ENCODE assay signal across 13 cellular contexts in the genomic region with DNA sequence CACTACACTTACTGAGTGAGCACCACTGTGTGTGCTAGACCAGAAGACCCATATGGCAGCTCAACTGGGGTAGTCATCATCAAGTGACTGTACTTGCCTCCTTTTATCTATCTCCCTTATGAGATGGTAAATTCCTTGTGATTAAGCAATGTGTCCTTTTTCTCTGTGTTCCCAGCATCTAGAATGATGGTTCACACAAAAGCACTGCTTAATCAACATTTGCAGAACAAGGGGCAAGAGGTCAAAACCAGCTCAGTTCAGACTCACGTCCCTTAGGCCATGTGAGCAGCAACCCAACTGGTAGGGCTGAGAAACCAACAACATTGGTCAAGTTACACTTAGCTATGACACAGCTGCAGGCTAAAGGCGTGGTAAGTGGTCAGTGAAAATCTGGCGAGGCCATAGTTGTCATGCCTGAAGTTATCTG. TPM values are rescaled to one million over a fixed set of nuclear protein-coding genes. Genes with fewer than 3 reads are reported as not detected.
DNase-seq lines count a peak whose midpoint lies in the region; ATAC-seq and TF ChIP-seq lines count a peak whose summit lies in the region.
"Had no signal": no experiment of that assay in that cellular context is flagged by ENCODE, and none has a peak within 500 bp of the region (broad histone marks: within the 10 kb centered on the region; RNA-seq: fewer than 3 reads in every experiment).

No MANE protein-coding gene starts in this region.

- intact Hi-C loops in adrenal gland (cut with DNase I) = no loop called here
- intact Hi-C loops in activated CD8-positive, alpha-beta T cell treated with anti-CD3 and anti-CD28 coated beads for 36 hours (cut with micrococcal nuclease) = no loop called here
- intact Hi-C loops in activated T-helper 2 cell treated with anti-CD3 and anti-CD28 coated beads, Interferon-gamma antibody, Interleukin-2, Interleukin-4, amounts not matched to agents 10 μg/mL and 5 μg/mL and 100 μg/mL, durations not matched to agents 14 hours and 24 hours and 36 hours (cut with micrococcal nuclease) = no loop called here

- H3K27ac ChIP-seq in adrenal gland (peak overlapping the region in 2 of 5 donors; percentile 71 to 81), smooth muscle cell (ENCODE audit: low read depth) (peak overlapping the region; percentile 46)
- H3K27ac ChIP-seq: parathyroid adenoma, SJSA1 had no signal

- TF ChIP-seq CTCF in adrenal gland (IDR thresholded peaks at IDR 0.05) (no peak), smooth muscle cell (IDR thresholded peaks at IDR 0.05; ENCODE audit: borderline replicate concordance, insufficient read depth, poor library complexity, severe bottlenecking) (no peak)
- no peak for TF ChIP-seq CTCF in activated CD8-positive, alpha-beta T cell treated with anti-CD3 and anti-CD28 coated beads for 36 hours (IDR thresholded peaks at IDR 0.05)

- no peaks in the 10 kb centered on the region for H3K9me3 Mint-ChIP-seq in activated CD8-positive, alpha-beta T cell treated with anti-CD3 and anti-CD28 coated beads for 36 hours
- no peaks in the 10 kb centered on the region for H3K9me3 Mint-ChIP-seq in activated T-helper 2 cell treated with anti-CD3 and anti-CD28 coated beads, Interferon-gamma antibody, Interleukin-2, Interleukin-4, amounts not matched to agents 10 μg/mL and 5 μg/mL and 100 μg/mL, durations not matched to agents 14 hours and 24 hours and 36 hours
- H3K9me3 Mint-ChIP-seq: stimulated activated naive B cell treated with anti-CD40 and anti-IgM and Interleukin-4, amounts not matched to agents 10 μg/mL and 1 μg/mL and 100 μg/mL, for 72 hours had no signal

- CTCF ChIA-PET in activated CD8-positive, alpha-beta T cell treated with anti-CD3 and anti-CD28 coated beads for 36 hours (lab: Charles Lee) = interaction anchor here (1.0 to 2.0 kb wide), 3 partner anchors 9 to 503 kb away, joined by 3 to 7 read pairs (median 4); no protein-coding TSS in a partner anchor

- H3K79me2 ChIP-seq in smooth muscle cell (ENCODE audit: low read depth) = peaks cover 88% of the 10 kb centered on the region

- no peak for TF ChIP-seq POLR2A in adrenal gland (IDR thresholded peaks at IDR 0.05)

- 52 to 79% (median 73%) methylated on average over 3 of the region's 3 CpGs for WGBS in adrenal gland, 4 donors
- 18% methylated on average over 3 of the region's 3 CpGs for WGBS in smooth muscle cell (ENCODE audit: low lambda C conversion rate)

- H3K36me3 Mint-ChIP-seq in activated CD8-positive, alpha-beta T cell treated with anti-CD3 and anti-CD28 coated beads for 36 hours (ENCODE audit: low read depth) = no peaks in the 10 kb centered on the region
- H3K36me3 Mint-ChIP-seq in activated T-helper 2 cell treated with anti-CD3 and anti-CD28 coated beads, Interferon-gamma antibody, Interleukin-2, Interleukin-4, amounts not matched to agents 10 μg/mL and 5 μg/mL and 100 μg/mL, durations not matched to agents 14 hours and 24 hours and 36 hours (ENCODE audit: low read depth) = no peaks in the 10 kb centered on the region
- H3K36me3 Mint-ChIP-seq: stimulated activated naive B cell treated with anti-CD40 and anti-IgM and Interleukin-4, amounts not matched to agents 10 μg/mL and 1 μg/mL and 100 μg/mL, for 72 hours had no signal

- H3K4me2 ChIP-seq in smooth muscle cell = peak overlapping the region; percentile 12

- H3K4me3 ChIP-seq in adrenal gland (no peak overlapping the region), smooth muscle cell (no peak overlapping the region)
- H3K4me3 ChIP-seq: HAP-1, SJSA1 had no signal

- DNase-seq in GOT3 (lab: John Stamatoyannopoulos, UW) = peak; percentile 26
- peak in 6 of 7 donors; percentile 31 to 72 (median 40) for DNase-seq in adrenal gland
- peak; percentile 76 for DNase-seq in glomerular visceral epithelial cell (ENCODE audit: extremely low spot score)
- DNase-seq in smooth muscle cell (lab: John Stamatoyannopoulos, UW; ENCODE audit: unreplicated experiment) = no peak
- no peak for DNase-seq in activated CD8-positive, alpha-beta T cell treated with anti-CD3 and anti-CD28 coated beads for 36 hours
- DNase-seq in activated T-helper 2 cell treated with anti-CD3 and anti-CD28 coated beads, Interferon-gamma antibody, Interleukin-2, Interleukin-4, amounts not matched to agents 10 μg/mL and 5 μg/mL and 100 μg/mL, durations not matched to agents 14 hours and 24 hours and 36 hours (ENCODE audit: low spot score) = no peak
- no peak for DNase-seq in ecto neural progenitor cell (ENCODE audit: low spot score)
- DNase-seq: KG1; stimulated activated naive B cell treated with anti-CD40 and anti-IgM and Interleukin-4, amounts not matched to agents 10 μg/mL and 1 μg/mL and 100 μg/mL, for 72 hours had no signal

- no peak overlapping the region for H3K9ac ChIP-seq in smooth muscle cell (ENCODE audit: low read depth)
- H3K9ac ChIP-seq: parathyroid adenoma had no signal

- H3K27me3 ChIP-seq in adrenal gland (no peaks in the 10 kb centered on the region), smooth muscle cell (ENCODE audit: low read depth) (no peaks in the 10 kb centered on the region)
- H3K27me3 ChIP-seq: SJSA1 had no signal

- peaks cover 76% of the 10 kb centered on the region for H4K20me1 ChIP-seq in smooth muscle cell (ENCODE audit: low read depth)

- no peaks in the 10 kb centered on the region for H3K27me3 Mint-ChIP-seq in activated CD8-positive, alpha-beta T cell treated with anti-CD3 and anti-CD28 coated beads for 36 hours
- H3K27me3 Mint-ChIP-seq in activated T-helper 2 cell treated with anti-CD3 and anti-CD28 coated beads, Interferon-gamma antibody, Interleukin-2, Interleukin-4, amounts not matched to agents 10 μg/mL and 5 μg/mL and 100 μg/mL, durations not matched to agents 14 hours and 24 hours and 36 hours (ENCODE audit: low read depth) = no peaks in the 10 kb centered on the region
- H3K27me3 Mint-ChIP-seq: stimulated activated naive B cell treated with anti-CD40 and anti-IgM and Interleukin-4, amounts not matched to agents 10 μg/mL and 1 μg/mL and 100 μg/mL, for 72 hours had no signal

- H3K4me1 Mint-ChIP-seq in activated CD8-positive, alpha-beta T cell treated with anti-CD3 and anti-CD28 coated beads for 36 hours (ENCODE audit: low read depth) = peaks cover 9% of the 10 kb centered on the region
- peaks cover 16% of the 10 kb centered on the region for H3K4me1 Mint-ChIP-seq in activated T-helper 2 cell treated with anti-CD3 and anti-CD28 coated beads, Interferon-gamma antibody, Interleukin-2, Interleukin-4, amounts not matched to agents 10 μg/mL and 5 μg/mL and 100 μg/mL, durations not matched to agents 14 hours and 24 hours and 36 hours (ENCODE audit: low read depth)

- H3F3A ChIP-seq in smooth muscle cell (ENCODE audit: low read depth) = no peaks in the 10 kb centered on the region

- no peak overlapping the region for H3K4me3 Mint-ChIP-seq in activated CD8-positive, alpha-beta T cell treated with anti-CD3 and anti-CD28 coated beads for 36 hours
- no peak overlapping the region for H3K4me3 Mint-ChIP-seq in activated T-helper 2 cell treated with anti-CD3 and anti-CD28 coated beads, Interferon-gamma antibody, Interleukin-2, Interleukin-4, amounts not matched to agents 10 μg/mL and 5 μg/mL and 100 μg/mL, durations not matched to agents 14 hours and 24 hours and 36 hours (ENCODE audit: low read depth)
- H3K4me3 Mint-ChIP-seq: stimulated activated naive B cell treated with anti-CD40 and anti-IgM and Interleukin-4, amounts not matched to agents 10 μg/mL and 1 μg/mL and 100 μg/mL, for 72 hours had no signal

- H2AFZ ChIP-seq in smooth muscle cell (ENCODE audit: low read depth) = no peak overlapping the region
- H2AFZ ChIP-seq: parathyroid adenoma had no signal

- H3K27ac Mint-ChIP-seq in activated CD8-positive, alpha-beta T cell treated with anti-CD3 and anti-CD28 coated beads for 36 hours = no peak overlapping the region
- no peak overlapping the region for H3K27ac Mint-ChIP-seq in activated T-helper 2 cell treated with anti-CD3 and anti-CD28 coated beads, Interferon-gamma antibody, Interleukin-2, Interleukin-4, amounts not matched to agents 10 μg/mL and 5 μg/mL and 100 μg/mL, durations not matched to agents 14 hours and 24 hours and 36 hours
- H3K27ac Mint-ChIP-seq: stimulated activated naive B cell treated with anti-CD40 and anti-IgM and Interleukin-4, amounts not matched to agents 10 μg/mL and 1 μg/mL and 100 μg/mL, for 72 hours had no signal

- H3K36me3 ChIP-seq in adrenal gland (replicated peaks in 1 of 2) (no peaks in the 10 kb centered on the region), smooth muscle cell (ENCODE audit: low read depth) (no peaks in the 10 kb centered on the region)
- H3K36me3 ChIP-seq: HAP-1 had no signal

- ATAC-seq in activated CD8-positive, alpha-beta T cell treated with anti-CD3 and anti-CD28 coated beads for 36 hours = no peak
- no peak for ATAC-seq in HG02642 (IDR thresholded peaks at IDR 0.05; ENCODE audit: poor library complexity, unreplicated experiment)
- ATAC-seq: stimulated activated naive B cell treated with anti-CD40 and anti-IgM and Interleukin-4, amounts not matched to agents 10 μg/mL and 1 μg/mL and 100 μg/mL, for 72 hours had no signal

- H3K4me1 ChIP-seq in adrenal gland (replicated peaks in 1 of 2) (peaks cover 0 to 27% of the 10 kb centered on the region in 2 donors), smooth muscle cell (ENCODE audit: low read depth) (peaks cover 8% of the 10 kb centered on the region)
- H3K4me1 ChIP-seq: parathyroid adenoma had no signal

- H3K9me3 ChIP-seq in adrenal gland (replicated peaks in 1 of 3) (no peaks in the 10 kb centered on the region), smooth muscle cell (replicated peaks; ENCODE audit: low read depth) (no peaks in the 10 kb centered on the region)
- H3K9me3 ChIP-seq: HAP-1, SJSA1 had no signal

- POLR2A ChIA-PET in activated CD8-positive, alpha-beta T cell treated with anti-CD3 and anti-CD28 coated beads for 36 hours (lab: Charles Lee) = no interaction called here

RNA-seq across cellular contexts. Expression of gene TRAM2, which starts 10.0 kb away (rescaled TPM):
- 10 to 100 TPM in 6 of 8 donors, 1 to 10 TPM in 2; 8.0 to 17.9 (median 10.6) TPM for total RNA-seq in adrenal gland
- polyA plus RNA-seq in adrenal gland = 1 to 10 TPM; 2.2 to 7.0 (median 2.5) TPM
- total RNA-seq in smooth muscle cell = 32.0 and 35.6 TPM in 2 replicates
- polyA plus RNA-seq in smooth muscle cell = 17.2 and 18.2 TPM in 2 replicates
- 1 to 10 TPM in 1 of 2 experiments, under 1 TPM in 1; 0.94 to 1.0 TPM for total RNA-seq in activated CD8-positive, alpha-beta T cell treated with anti-CD3 and anti-CD28 coated beads for 36 hours
- 4.7 TPM in 2 replicates for total RNA-seq in activated T-helper 2 cell treated with anti-CD3 and anti-CD28 coated beads, Interferon-gamma antibody, Interleukin-2, Interleukin-4, amounts not matched to agents 10 μg/mL and 5 μg/mL and 100 μg/mL, durations not matched to agents 14 hours and 24 hours and 36 hours

Comparison
In these comparisons a context has a peak if more than half of its experiments do, and no peak if none do; other contexts are left out.
1. DNase-seq: peak in GOT3 (single experiment), adrenal gland (6 of 7) and glomerular visceral epithelial cell (single experiment); none in smooth muscle cell (single experiment), activated CD8-positive, alpha-beta T cell treated with anti-CD3 and anti-CD28 coated beads for 36 hours (single experiment), activated T-helper 2 cell treated with anti-CD3 and anti-CD28 coated beads, Interferon-gamma antibody, Interleukin-2, Interleukin-4, amounts not matched to agents 10 μg/mL and 5 μg/mL and 100 μg/mL, durations not matched to agents 14 hours and 24 hours and 36 hours (single experiment) and ecto neural progenitor cell (single experiment).